Comparison of ENCODE assay signal across 10 cellular contexts in genomic region chr11:128555606-128556005, GRCh38. TPM values are rescaled to one million over a fixed set of nuclear protein-coding genes. Genes with fewer than 3 reads are reported as not detected.
DNase-seq lines count a peak whose midpoint lies in the region; ATAC-seq and TF ChIP-seq lines count a peak whose summit lies in the region.
"Had no signal": no experiment of that assay in that cellular context is flagged by ENCODE, and none has a peak within 500 bp of the region (broad histone marks: within the 10 kb centered on the region; RNA-seq: fewer than 3 reads in every experiment).

No MANE protein-coding gene starts in this region.

- H3K36me3 Mint-ChIP-seq in activated T-cell treated with anti-CD3 and anti-CD28 coated beads, Interleukin-2, amount 50 U/mL, for 4 hours (ENCODE audit: insufficient read depth) = no peaks in the 10 kb centered on the region

- peak; percentile 28 for TF ChIP-seq CTCF in psoas muscle (IDR thresholded peaks at IDR 0.05)

- H3K4me1 ChIP-seq in psoas muscle = no peaks in the 10 kb centered on the region
- H3K4me1 ChIP-seq: A549 had no signal

- no peaks in the 10 kb centered on the region for H3K36me3 ChIP-seq in psoas muscle (ENCODE audit: insufficient read depth in 1 of 2, low read depth in 1 of 2)

- peak; percentile 20 for DNase-seq in NCI-H1092 treated with DMSO at 0.1 percent for 48 hours (lab: John Stamatoyannopoulos, UW)
- no peak for DNase-seq in NCI-H1092 (lab: John Stamatoyannopoulos, UW)
- peak; percentile 79 for DNase-seq in NCI-H69 (lab: John Stamatoyannopoulos, UW)
- peak; percentile 34 for DNase-seq in epidermal melanocyte (ENCODE audit: insufficient read length, low spot score)
- no peak for DNase-seq in psoas muscle
- no peak for DNase-seq in activated CD4-positive, alpha-beta T cell treated with anti-CD3 and anti-CD28 coated beads for 4 hours
- no peak for DNase-seq in activated T-cell treated with anti-CD3 and anti-CD28 coated beads, Interleukin-2, amount 50 U/mL, for 4 hours
- DNase-seq: nephron progenitor cell had no signal

- H3K9me3 Mint-ChIP-seq in activated T-cell treated with anti-CD3 and anti-CD28 coated beads, Interleukin-2, amount 50 U/mL, for 4 hours = no peaks in the 10 kb centered on the region
- H3K9me3 Mint-ChIP-seq: nephron progenitor cell had no signal

- no peak overlapping the region for H3K27ac ChIP-seq in psoas muscle
- H3K27ac ChIP-seq: A549 had no signal

- H3K9me3 ChIP-seq in psoas muscle = no peaks in the 10 kb centered on the region
- H3K9me3 ChIP-seq: A549 had no signal

- no peak for ATAC-seq in psoas muscle
- ATAC-seq in HG03175 (IDR thresholded peaks at IDR 0.05; ENCODE audit: unreplicated experiment) = no peak
- ATAC-seq in activated T-cell treated with anti-CD3 and anti-CD28 coated beads, Interleukin-2, amount 50 U/mL, for 4 hours = no peak

- H3K4me3 ChIP-seq in psoas muscle = no peak overlapping the region
- H3K4me3 ChIP-seq: A549 had no signal

- H3K4me3 Mint-ChIP-seq in activated T-cell treated with anti-CD3 and anti-CD28 coated beads, Interleukin-2, amount 50 U/mL, for 4 hours = no peak overlapping the region
- H3K4me3 Mint-ChIP-seq: nephron progenitor cell had no signal

- intact Hi-C loops in psoas muscle (cut with DNase I) = no loop called here

- H3K4me1 Mint-ChIP-seq in activated T-cell treated with anti-CD3 and anti-CD28 coated beads, Interleukin-2, amount 50 U/mL, for 4 hours (ENCODE audit: low read depth) = peaks cover 53% of the 10 kb centered on the region

- H3K27me3 ChIP-seq in psoas muscle (ENCODE audit: insufficient read depth in 3 of 3, low read length in 2 of 3) = no peaks in the 10 kb centered on the region

- WGBS in psoas muscle, 3 donors = 70 to 80% (median 77%) methylated on average over 2 of the region's 2 CpGs

- no peaks in the 10 kb centered on the region for H3K27me3 Mint-ChIP-seq in activated T-cell treated with anti-CD3 and anti-CD28 coated beads, Interleukin-2, amount 50 U/mL, for 4 hours (ENCODE audit: low read depth)

RNA-seq across cellular contexts. Expression of gene ETS1, which starts 31.8 kb away (rescaled TPM):
- 10 to 100 TPM; 19.3 to 32.4 (median 27.1) TPM for total RNA-seq in psoas muscle
- 10 to 100 TPM in 2 of 3 donors, 1 to 10 TPM in 1; 8.5 to 13.9 (median 12.6) TPM for polyA plus RNA-seq in psoas muscle
- total RNA-seq in activated T-cell treated with anti-CD3 and anti-CD28 coated beads, Interleukin-2, amount 50 U/mL, for 4 hours = 100 to 1,000 TPM; 246 to 299 (median 258) TPM

Comparison
In these comparisons a context has a peak if more than half of its experiments do, and no peak if none do; other contexts are left out.
1. DNase-seq: peak in NCI-H1092 treated with DMSO at 0.1 percent for 48 hours (single experiment), NCI-H69 (single experiment) and epidermal melanocyte (single experiment); none in NCI-H1092 (single experiment), psoas muscle (0 of 2), activated CD4-positive, alpha-beta T cell treated with anti-CD3 and anti-CD28 coated beads for 4 hours (0 of 2) and activated T-cell treated with anti-CD3 and anti-CD28 coated beads, Interleukin-2, amount 50 U/mL, for 4 hours (single experiment).
2. RNA of gene ETS1, which starts 31.8 kb away (total RNA-seq): 246 to 299 TPM in activated T-cell treated with anti-CD3 and anti-CD28 coated beads, Interleukin-2, amount 50 U/mL, for 4 hours; 19.3 to 32.4 TPM in psoas muscle; every median in the first group is over 4 times any median in the second.